In the genomic region with DNA sequence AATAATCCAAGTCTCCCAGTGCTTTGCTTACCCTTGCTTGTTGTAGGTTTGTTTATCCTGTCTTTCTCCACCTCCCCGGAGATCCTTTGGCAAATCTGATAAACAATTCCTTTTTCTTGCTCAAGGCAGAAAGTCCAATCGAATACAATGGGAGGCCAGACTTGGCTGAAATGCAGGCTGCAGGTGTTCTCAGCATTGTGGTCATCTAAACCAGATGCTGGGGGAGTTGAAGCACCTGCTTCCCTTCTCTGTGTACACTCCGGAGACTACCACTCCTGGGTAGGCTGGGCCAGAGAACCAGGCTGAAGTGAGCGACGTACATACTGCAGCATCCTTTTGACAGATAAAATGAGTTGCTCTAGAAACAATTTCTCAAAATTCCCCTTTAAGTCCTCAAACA, we compare ENCODE assay signal across 10 cellular contexts.
DNase-seq lines count a peak whose midpoint lies in the region; ATAC-seq and TF ChIP-seq lines count a peak whose summit lies in the region.
"Had no signal": no experiment of that assay in that cellular context is flagged by ENCODE, and none has a peak within 500 bp of the region (broad histone marks: within the 10 kb centered on the region; RNA-seq: fewer than 3 reads in every experiment).

No MANE protein-coding gene starts in this region.

- H3K9ac ChIP-seq in neuronal stem cell (ENCODE audit: low read depth, low read length, poor library complexity): no peak overlapping the region

- H3K27ac ChIP-seq in neuronal stem cell (replicated peaks; ENCODE audit: low read length): no peak overlapping the region
- no peak overlapping the region for H3K27ac ChIP-seq in body of pancreas
- H3K27ac ChIP-seq: Peyer's patch had no signal

- no peak overlapping the region for H3K4ac ChIP-seq in neuronal stem cell (ENCODE audit: low read length)

- no peak overlapping the region for H3K4me2 ChIP-seq in neuronal stem cell (ENCODE audit: insufficient read depth, low read length, poor library complexity, severe bottlenecking)

- no peak overlapping the region for H2BK120ac ChIP-seq in neuronal stem cell (ENCODE audit: low read depth, low read length)

- DNase-seq in activated CD4-positive, alpha-beta memory T cell treated with anti-CD3 and anti-CD28 coated beads, Interleukin-2, amount 10 ng/mL, durations not matched to agents 7 days and 5 days: no peak
- no peak for DNase-seq in activated CD4-positive, alpha-beta memory T cell treated with anti-CD3 and anti-CD28 coated beads for 36 hours
- DNase-seq in NCI-H345 treated with DMSO at 0.1 percent for 48 hours (lab: John Stamatoyannopoulos, UW; ENCODE audit: unreplicated experiment): peak; percentile 13
- no peak for DNase-seq in neuronal stem cell (ENCODE audit: low spot score)
- no peak for DNase-seq in HEK293T (ENCODE audit: extremely low spot score)
- DNase-seq in body of pancreas: no peak
- DNase-seq in BE2C: no peak
- DNase-seq: right cardiac atrium had no signal

- intact Hi-C loops in activated CD4-positive, alpha-beta memory T cell treated with anti-CD3 and anti-CD28 coated beads for 36 hours (cut with micrococcal nuclease): loop anchor here (2.0 to 10.0 kb wide), 5 partner anchors 55 to 597 kb away; no protein-coding TSS in a partner anchor
- intact Hi-C loops in body of pancreas (cut with DNase I): no loop called here

- no peak overlapping the region for H2BK12ac ChIP-seq in neuronal stem cell (ENCODE audit: low read length)

- H3K36me3 ChIP-seq in neuronal stem cell (replicated peaks in 1 of 2; ENCODE audit: control insufficient read depth in 2 of 2, insufficient read depth in 2 of 2, low read length in 2 of 2) (no peaks in the 10 kb centered on the region), body of pancreas (replicated peaks in 1 of 2; ENCODE audit: insufficient read depth in 1 of 2, low read depth in 2 of 2) (no peaks in the 10 kb centered on the region), BE2C (no peaks in the 10 kb centered on the region)
- H3K36me3 ChIP-seq: Peyer's patch had no signal

- H3K23ac ChIP-seq in neuronal stem cell (ENCODE audit: low read depth, low read length, poor library complexity): no peak overlapping the region

- H3K4me3 ChIP-seq in neuronal stem cell (ENCODE audit: low read length in 2 of 2) (no peak overlapping the region), body of pancreas (no peak overlapping the region), BE2C (ENCODE audit: low read depth, low read length) (no peak overlapping the region)
- H3K4me3 ChIP-seq: Peyer's patch had no signal

- TF ChIP-seq POLR2A in body of pancreas (IDR thresholded peaks at IDR 0.05): no peak

- ATAC-seq in HG02678 (IDR thresholded peaks at IDR 0.05; ENCODE audit: unreplicated experiment) (peak; percentile 84), body of pancreas (no peak)

- H3K27me3 Mint-ChIP-seq in activated CD4-positive, alpha-beta memory T cell treated with anti-CD3 and anti-CD28 coated beads, Interleukin-2, amount 10 ng/mL, durations not matched to agents 7 days and 5 days: no peaks in the 10 kb centered on the region
- peaks cover 7% of the 10 kb centered on the region for H3K27me3 Mint-ChIP-seq in activated CD4-positive, alpha-beta memory T cell treated with anti-CD3 and anti-CD28 coated beads for 36 hours

- H3K4me1 Mint-ChIP-seq in activated CD4-positive, alpha-beta memory T cell treated with anti-CD3 and anti-CD28 coated beads, Interleukin-2, amount 10 ng/mL, durations not matched to agents 7 days and 5 days: peaks cover 81% of the 10 kb centered on the region
- H3K4me1 Mint-ChIP-seq in activated CD4-positive, alpha-beta memory T cell treated with anti-CD3 and anti-CD28 coated beads for 36 hours (ENCODE audit: low read depth): peaks cover 32% of the 10 kb centered on the region

- H2BK15ac ChIP-seq in neuronal stem cell (ENCODE audit: low read length): no peak overlapping the region

- peak overlapping the region; percentile 9 for H3K4me3 Mint-ChIP-seq in activated CD4-positive, alpha-beta memory T cell treated with anti-CD3 and anti-CD28 coated beads, Interleukin-2, amount 10 ng/mL, durations not matched to agents 7 days and 5 days
- no peak overlapping the region for H3K4me3 Mint-ChIP-seq in activated CD4-positive, alpha-beta memory T cell treated with anti-CD3 and anti-CD28 coated beads for 36 hours

- peak overlapping the region; percentile 59 for H3K27ac Mint-ChIP-seq in activated CD4-positive, alpha-beta memory T cell treated with anti-CD3 and anti-CD28 coated beads, Interleukin-2, amount 10 ng/mL, durations not matched to agents 7 days and 5 days
- no peak overlapping the region for H3K27ac Mint-ChIP-seq in activated CD4-positive, alpha-beta memory T cell treated with anti-CD3 and anti-CD28 coated beads for 36 hours

- POLR2A ChIA-PET in activated CD4-positive, alpha-beta memory T cell treated with anti-CD3 and anti-CD28 coated beads, Interleukin-2, amount 10 ng/mL, durations not matched to agents 7 days and 5 days (lab: Charles Lee): interaction anchor here (0.9 to 3.6 kb wide), 4 partner anchors 161 to 738 kb away, joined by 3 to 23 read pairs (median 4); no protein-coding TSS in a partner anchor
- POLR2A ChIA-PET in activated CD4-positive, alpha-beta memory T cell treated with anti-CD3 and anti-CD28 coated beads for 36 hours (lab: Charles Lee): no interaction called here
- POLR2A ChIA-PET in HEK293T (lab: Yijun Ruan, JAX): no interaction called here

- no peak overlapping the region for H4K8ac ChIP-seq in neuronal stem cell (ENCODE audit: low read depth, low read length)

- H2AFZ ChIP-seq in neuronal stem cell (ENCODE audit: low read length): peak overlapping the region; percentile 45

- no CpG with 5 or more reads among the region's 5 CpGs for WGBS in neuronal stem cell (ENCODE audit: extremely low coverage in 2 of 2, insufficient read length in 2 of 2, insufficient replicate concordance in 1 of 2), 2 donors
- 38 to 50% methylated on average over 5 of the region's 5 CpGs for WGBS in body of pancreas, 2 donors

- H3K36me3 Mint-ChIP-seq in activated CD4-positive, alpha-beta memory T cell treated with anti-CD3 and anti-CD28 coated beads, Interleukin-2, amount 10 ng/mL, durations not matched to agents 7 days and 5 days (ENCODE audit: low read depth): peaks cover 24% of the 10 kb centered on the region
- no peaks in the 10 kb centered on the region for H3K36me3 Mint-ChIP-seq in activated CD4-positive, alpha-beta memory T cell treated with anti-CD3 and anti-CD28 coated beads for 36 hours

- H3K9me3 ChIP-seq in neuronal stem cell (replicated peaks in 1 of 2; ENCODE audit: control insufficient read depth in 2 of 2, insufficient read depth in 1 of 2, low read depth in 1 of 2, low read length in 2 of 2) (no peaks in the 10 kb centered on the region), body of pancreas (no peaks in the 10 kb centered on the region), BE2C (no peaks in the 10 kb centered on the region)
- H3K9me3 ChIP-seq: Peyer's patch had no signal

- no peak overlapping the region for H3K14ac ChIP-seq in neuronal stem cell (ENCODE audit: low read length)

- H3K4me1 ChIP-seq in neuronal stem cell (ENCODE audit: control insufficient read depth in 2 of 2, insufficient read depth in 1 of 2, low read depth in 1 of 2, low read length in 2 of 2) (peaks cover 4 to 12% of the 10 kb centered on the region in 2 donors), body of pancreas (no peaks in the 10 kb centered on the region), BE2C (no peaks in the 10 kb centered on the region; the same call in 1 of the 2 replicates)

- H3K27me3 ChIP-seq in neuronal stem cell (ENCODE audit: control insufficient read depth in 3 of 3, insufficient read depth in 3 of 3, low read depth in 1 of 3, low read length in 3 of 3) (no peaks in the 10 kb centered on the region), body of pancreas (no peaks in the 10 kb centered on the region), BE2C (peaks cover 25% of the 10 kb centered on the region)
- H3K27me3 ChIP-seq: Peyer's patch had no signal

- H4K91ac ChIP-seq in neuronal stem cell (ENCODE audit: low read depth, low read length, poor library complexity): no peak overlapping the region

- H3K9me3 Mint-ChIP-seq in activated CD4-positive, alpha-beta memory T cell treated with anti-CD3 and anti-CD28 coated beads, Interleukin-2, amount 10 ng/mL, durations not matched to agents 7 days and 5 days: no peaks in the 10 kb centered on the region
- H3K9me3 Mint-ChIP-seq in activated CD4-positive, alpha-beta memory T cell treated with anti-CD3 and anti-CD28 coated beads for 36 hours: no peaks in the 10 kb centered on the region

- CTCF ChIA-PET in activated CD4-positive, alpha-beta memory T cell treated with anti-CD3 and anti-CD28 coated beads, Interleukin-2, amount 10 ng/mL, durations not matched to agents 7 days and 5 days (lab: Charles Lee): interaction anchor here (0.7 to 3.7 kb wide), 9 partner anchors 12 to 815 kb away, joined by 3 to 33 read pairs (median 4); no protein-coding TSS in a partner anchor
- CTCF ChIA-PET in activated CD4-positive, alpha-beta memory T cell treated with anti-CD3 and anti-CD28 coated beads for 36 hours (lab: Charles Lee): interaction anchor here (0.9 to 3.6 kb wide), 8 partner anchors 10 to 738 kb away, joined by 3 to 20 read pairs (median 4); no protein-coding TSS in a partner anchor
- CTCF ChIA-PET in HEK293T (lab: Yijun Ruan, JAX): interaction anchor here (0.6 to 1.4 kb wide), 2 partner anchors 123 to 322 kb away, joined by 3 read pairs; no protein-coding TSS in a partner anchor

- H2AK5ac ChIP-seq in neuronal stem cell (ENCODE audit: low read depth, low read length): no peak overlapping the region

- H3K18ac ChIP-seq in neuronal stem cell (ENCODE audit: low read length): no peak overlapping the region

- no peak overlapping the region for H2BK5ac ChIP-seq in neuronal stem cell (ENCODE audit: low read length)

- H3K79me1 ChIP-seq in neuronal stem cell (ENCODE audit: low read depth, low read length): no peaks in the 10 kb centered on the region

- no peak for TF ChIP-seq CTCF in body of pancreas (IDR thresholded peaks at IDR 0.05)
- TF ChIP-seq CTCF in BE2C (IDR thresholded peaks at IDR 0.05; ENCODE audit: low read depth, low read length): no peak

TF ChIP-seq in HEK293T, 16 proteins besides CTCF, POLR2A, EP300 and RAD21 (continues in another document):
- TF ChIP-seq ZNF384 (IDR thresholded peaks at IDR 0.05) (no peak), FOXK2 (IDR thresholded peaks at IDR 0.05) (no peak), HDGF (IDR thresholded peaks at IDR 0.05; ENCODE audit: borderline replicate concordance) (no peak), SP1 (IDR thresholded peaks at IDR 0.05) (no peak), SUZ12 (IDR thresholded peaks at IDR 0.05) (no peak), BHLHE40 (IDR thresholded peaks at IDR 0.05; ENCODE audit: borderline replicate concordance) (no peak)
- TF ChIP-seq, protein P1, sequence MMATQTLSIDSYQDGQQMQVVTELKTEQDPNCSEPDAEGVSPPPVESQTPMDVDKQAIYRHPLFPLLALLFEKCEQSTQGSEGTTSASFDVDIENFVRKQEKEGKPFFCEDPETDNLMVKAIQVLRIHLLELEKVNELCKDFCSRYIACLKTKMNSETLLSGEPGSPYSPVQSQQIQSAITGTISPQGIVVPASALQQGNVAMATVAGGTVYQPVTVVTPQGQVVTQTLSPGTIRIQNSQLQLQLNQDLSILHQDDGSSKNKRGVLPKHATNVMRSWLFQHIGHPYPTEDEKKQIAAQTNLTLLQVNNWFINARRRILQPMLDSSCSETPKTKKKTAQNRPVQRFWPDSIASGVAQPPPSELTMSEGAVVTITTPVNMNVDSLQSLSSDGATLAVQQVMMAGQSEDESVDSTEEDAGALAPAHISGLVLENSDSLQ (IDR thresholded peaks at IDR 0.05): no peak
